Comparison of ENCODE assay signal across 8 cellular contexts in genomic region chr6:99036672-99037071, GRCh38.
"Had no signal": no experiment of that assay in that cellular context is flagged by ENCODE, and none has a peak within 500 bp of the region (broad histone marks: within the 10 kb centered on the region; RNA-seq: fewer than 3 reads in every experiment).

No MANE protein-coding gene starts in this region.

- DNase-seq: GM23248, GOT3, H7, H9, HCEC 1CT, HFFc6 had no signal

- H3K27ac Mint-ChIP-seq: GM23338, H9, HFFc6 had no signal

- H3K9me3 ChIP-seq: HAP-1 had no signal

- H3K4me1 ChIP-seq: HAP-1 had no signal

- H3K4me3 Mint-ChIP-seq: GM23338, H9, HFFc6 had no signal

- H3K9me3 Mint-ChIP-seq: GM23338, H9, HFFc6 had no signal

- H3K4me3 ChIP-seq: GM23248, GM23338, HAP-1 had no signal

- H3K36me3 ChIP-seq: HAP-1 had no signal

- H3K4me1 Mint-ChIP-seq: GM23338, H9 had no signal

- H3K27ac ChIP-seq: GM23248 had no signal
